Comparison of ENCODE assay signal across 8 cellular contexts in genomic region chr4:674172-675035, GRCh38. TPM values are rescaled to one million over a fixed set of nuclear protein-coding genes. Genes with fewer than 3 reads are reported as not detected.
DNase-seq lines count a peak whose midpoint lies in the region; ATAC-seq, FAIRE-seq and TF ChIP-seq lines count a peak whose summit lies in the region.

A gene with protein sequence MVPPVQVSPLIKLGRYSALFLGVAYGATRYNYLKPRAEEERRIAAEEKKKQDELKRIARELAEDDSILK (minus strand): TSS chr4:674276. CDS start chr4:674247, 29 bp downstream.
A gene with protein sequence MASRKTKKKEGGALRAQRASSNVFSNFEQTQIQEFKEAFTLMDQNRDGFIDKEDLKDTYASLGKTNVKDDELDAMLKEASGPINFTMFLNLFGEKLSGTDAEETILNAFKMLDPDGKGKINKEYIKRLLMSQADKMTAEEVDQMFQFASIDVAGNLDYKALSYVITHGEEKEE (plus strand): TSS chr4:674542. CDS start chr4:678027, 3,485 bp downstream.

- H3K4me2 ChIP-seq in keratinocyte (ENCODE audit: control insufficient read depth, extremely low read depth, insufficient read depth, low read depth, low read length) = peak within 1 kb of the TSS; percentile 98

- ATAC-seq in GM19035 (IDR thresholded peaks at IDR 0.05; ENCODE audit: unreplicated experiment) (peak; percentile 79), HG03354 (IDR thresholded peaks at IDR 0.05; ENCODE audit: poor library complexity, severe bottlenecking, unreplicated experiment) (peak; percentile 88)
- peak; percentile 95 for ATAC-seq in activated CD4-positive, CD25-positive, alpha-beta regulatory T cell treated with anti-CD3 and anti-CD28 coated beads, Interleukin-2, amount 50 U/mL, for 24 hours

- DNase-seq in AML-193 (lab: John Stamatoyannopoulos, UW) (peak; percentile 82 to 89), NCI-H446 (lab: John Stamatoyannopoulos, UW) (peak; percentile 86 to 93), cerebellar cortex (ENCODE audit: low spot score) (peak; percentile 96), keratinocyte (ENCODE audit: low read depth, low spot score) (peak; percentile 82)
- peak; percentile 98 for DNase-seq in stimulated activated CD4-positive, alpha-beta T cell treated with anti-CD3 and anti-CD28 coated beads, Interleukin-15, amount 100 ng/mL, for 1 hour (ENCODE audit: low read depth in 1 of 2, low spot score in 1 of 2)

- peak within 1 kb of the TSS; percentile 68 for H2AFZ ChIP-seq in keratinocyte (ENCODE audit: control insufficient read depth, low read length)

- TF ChIP-seq CTCF in keratinocyte (optimal IDR thresholded peaks at IDR 0.05 in 1 of 3, IDR thresholded peaks at IDR 0.05 in 1 of 3, conservative IDR thresholded peaks at IDR 0.05 in 1 of 3; ENCODE audit: extremely low read depth in 1 of 3, insufficient read depth in 2 of 3, low read length in 3 of 3) = peak in 2 of 3 experiments; percentile 93 to 97

- H4K20me1 ChIP-seq in keratinocyte (ENCODE audit: control insufficient read depth, extremely low read depth, insufficient read depth, low read length) = no peaks in the 10 kb centered on the region

- H3K9ac ChIP-seq in keratinocyte (ENCODE audit: control insufficient read depth, extremely low read depth, insufficient read depth, low read length) = peak within 1 kb of the TSS; percentile 98

- no peaks in the 10 kb centered on the region for H3K9me1 ChIP-seq in keratinocyte (ENCODE audit: control insufficient read depth, extremely low read depth, insufficient read depth, low read length)

- FAIRE-seq in keratinocyte (lab: Jason Lieb, UNC) = peak; percentile 73

- H3K79me2 ChIP-seq in keratinocyte (ENCODE audit: control insufficient read depth, insufficient read depth, low read length) = peaks cover 21% of the 10 kb centered on the region

- dilution Hi-C loops in keratinocyte (cut with MboI; ENCODE audit: extremely low pct_ligation_motif_present, low sequenced_read_pairs) = no loop called here

- peak within 1 kb of the TSS; percentile 91 to 95 (median 94) for H3K4me3 ChIP-seq in keratinocyte (ENCODE audit: control insufficient read depth in 2 of 3, extremely low read depth in 1 of 3, insufficient read depth in 2 of 3, low read depth in 1 of 3, low read length in 3 of 3)

- H3K27ac ChIP-seq in keratinocyte (ENCODE audit: control insufficient read depth, insufficient read depth, low read length) = peak within 1 kb of the TSS; percentile 95

- peaks cover 12 to 16% of the 10 kb centered on the region in 2 experiments for H3K36me3 ChIP-seq in keratinocyte (ENCODE audit: control insufficient read depth in 2 of 2, extremely low read depth in 1 of 2, insufficient read depth in 2 of 2, low read length in 2 of 2)

- peaks cover 29% of the 10 kb centered on the region for H3K4me1 ChIP-seq in keratinocyte (ENCODE audit: control insufficient read depth, extremely low read depth, insufficient read depth, low read length)

- H3K27me3 ChIP-seq in keratinocyte (ENCODE audit: control insufficient read depth, extremely low read depth, insufficient read depth, low read length) = no peaks in the 10 kb centered on the region

- no peaks in the 10 kb centered on the region for H3K9me3 ChIP-seq in keratinocyte (ENCODE audit: control insufficient read depth, low read depth, low read length)

RNA-seq across cellular contexts. Expression of the first gene that starts in this region (rescaled TPM):
- 438 to 506 TPM (median 498 TPM) in 3 replicates for polyA plus RNA-seq in keratinocyte
- polyA plus RNA-seq in keratinocyte (2011; ENCODE audit: low read depth) = 767 TPM
- 470 and 607 TPM in 2 replicates for polyA plus RNA-seq in keratinocyte (2011; cell fraction: cytosol; rRNA removed)
- 159 and 184 TPM in 2 replicates for polyA plus RNA-seq in keratinocyte (2011; cell fraction: nucleus; rRNA removed)
- 1,121 and 1,143 TPM in 2 replicates for polyA plus RNA-seq in keratinocyte (2012; ENCODE audit: low replicate concordance)
- 91.8 to 178 TPM (median 141 TPM) in 3 replicates for polyA minus RNA-seq in keratinocyte
- 241 TPM for polyA minus RNA-seq in keratinocyte (2011; cell fraction: cytosol; rRNA and poly(A)+ RNA removed)
- 12.8 and 13.9 TPM in 2 replicates for polyA minus RNA-seq in keratinocyte (2011; cell fraction: nucleus; rRNA and poly(A)+ RNA removed)

RNA-seq across cellular contexts. Expression of the second gene that starts in this region (rescaled TPM):
- 6.4 to 12.5 TPM (median 8.0 TPM) in 3 replicates for polyA plus RNA-seq in keratinocyte
- polyA plus RNA-seq in keratinocyte (2011; ENCODE audit: low read depth) = 5.7 TPM
- 6.8 and 10.3 TPM in 2 replicates for polyA plus RNA-seq in keratinocyte (2011; cell fraction: cytosol; rRNA removed)
- polyA plus RNA-seq in keratinocyte (2011; cell fraction: nucleus; rRNA removed) = 18.3 and 25.5 TPM in 2 replicates
- 6.6 and 8.3 TPM in 2 replicates for polyA plus RNA-seq in keratinocyte (2012; ENCODE audit: low replicate concordance)
- polyA minus RNA-seq in keratinocyte = 3.6 to 7.9 TPM (median 3.9 TPM) in 3 replicates
- polyA minus RNA-seq in keratinocyte (2011; cell fraction: cytosol; rRNA and poly(A)+ RNA removed) = not detected
- polyA minus RNA-seq in keratinocyte (2011; cell fraction: nucleus; rRNA and poly(A)+ RNA removed) = 5.9 and 9.0 TPM in 2 replicates

Comparison
In these comparisons a context has a peak if more than half of its experiments do, and no peak if none do; other contexts are left out.
1. Peak in every context shown above with its lines: DNase-seq, ATAC-seq, H3K4me3 ChIP-seq and H3K27ac ChIP-seq.